In genomic region chr5:179870403-179870903, GRCh38 we compare ENCODE assay signal across 8 cellular contexts. TPM values are rescaled to one million over a fixed set of nuclear protein-coding genes. Genes with fewer than 3 reads are reported as not detected.
DNase-seq lines count a peak whose midpoint lies in the region; ATAC-seq and TF ChIP-seq lines count a peak whose summit lies in the region.

No MANE protein-coding gene starts in this region.

- H3K36me3 ChIP-seq in cardiac muscle cell: peaks cover 22% of the 10 kb centered on the region

- no peak for TF ChIP-seq CTCF in cardiac muscle cell (IDR thresholded peaks at IDR 0.05; ENCODE audit: low read depth, low read length)

- peak overlapping the region; percentile 74 for H3K27ac ChIP-seq in cardiac muscle cell

- H3K4me3 ChIP-seq in cardiac muscle cell: no peak overlapping the region

- H3K9me3 ChIP-seq in cardiac muscle cell (ENCODE audit: low read depth): no peaks in the 10 kb centered on the region

- peaks cover 26% of the 10 kb centered on the region for H3K4me1 ChIP-seq in cardiac muscle cell (ENCODE audit: low read depth)

- no peak for ATAC-seq in GM21825 (IDR thresholded peaks at IDR 0.05; ENCODE audit: unreplicated experiment)

- DNase-seq in NCI-H510A treated with DMSO at 0.1 percent for 48 hours (lab: John Stamatoyannopoulos, UW) (peak; percentile 6), NCI-H510A (lab: John Stamatoyannopoulos, UW) (no peak), RPMI8226 (peak; percentile 76), cardiac muscle cell (ENCODE audit: low read depth in 1 of 2, low spot score in 1 of 2) (peak; percentile 28 to 98), NCI-H1048 (lab: John Stamatoyannopoulos, UW) (no peak), OCI-M2 (lab: John Stamatoyannopoulos, UW; ENCODE audit: unreplicated experiment) (no peak)
- DNase-seq in stimulated activated CD8-positive, alpha-beta memory T cell treated with anti-CD3 and anti-CD28 coated beads, Interleukin-4, amount 100 ng/mL, for 48 hours: peak; percentile 29

- no peaks in the 10 kb centered on the region for H3K27me3 ChIP-seq in cardiac muscle cell

RNA-seq across cellular contexts. Expression of gene MRNIP, which starts 11.8 kb away (rescaled TPM):
- total RNA-seq in cardiac muscle cell: 48.0 and 57.5 TPM in 2 replicates
- 28.8 and 40.3 TPM in 2 replicates for polyA plus RNA-seq in cardiac muscle cell

RNA-seq across cellular contexts. Expression of gene TBC1D9B, which starts 37.2 kb away (rescaled TPM):
- total RNA-seq in cardiac muscle cell: 72.2 and 113 TPM in 2 replicates
- 63.6 and 64.5 TPM in 2 replicates for polyA plus RNA-seq in cardiac muscle cell

RNA-seq across cellular contexts. Expression of gene SQSTM1, which starts 49.7 kb away (rescaled TPM):
- 110 and 115 TPM in 2 replicates for total RNA-seq in cardiac muscle cell
- 108 and 144 TPM in 2 replicates for polyA plus RNA-seq in cardiac muscle cell

Comparison
In these comparisons a context has a peak if more than half of its experiments do, and no peak if none do; other contexts are left out.
1. DNase-seq: peak in NCI-H510A treated with DMSO at 0.1 percent for 48 hours (single experiment), RPMI8226 (single experiment), cardiac muscle cell (2 of 2) and stimulated activated CD8-positive, alpha-beta memory T cell treated with anti-CD3 and anti-CD28 coated beads, Interleukin-4, amount 100 ng/mL, for 48 hours (single experiment); none in NCI-H510A (single experiment), NCI-H1048 (single experiment) and OCI-M2 (single experiment).